In genomic region chr14:103541944-103542544, GRCh38 we compare ENCODE assay signal across 10 cellular contexts. TPM values are rescaled to one million over a fixed set of nuclear protein-coding genes. Genes with fewer than 3 reads are reported as not detected.
DNase-seq lines count a peak whose midpoint lies in the region; ATAC-seq and TF ChIP-seq lines count a peak whose summit lies in the region.
"Had no signal": no experiment of that assay in that cellular context is flagged by ENCODE, and none has a peak within 500 bp of the region (broad histone marks: within the 10 kb centered on the region; RNA-seq: fewer than 3 reads in every experiment).

No MANE protein-coding gene starts in this region.

- no peaks in the 10 kb centered on the region for H3K9me3 Mint-ChIP-seq in immature natural killer cell

- H3K4me3 ChIP-seq in HUES48 (ENCODE audit: low read depth, low read length): peak overlapping the region; percentile 18; the same call in 1 of the 2 replicates
- no peak overlapping the region for H3K4me3 ChIP-seq in breast epithelium
- peak overlapping the region; percentile 40 to 55 for H3K4me3 ChIP-seq in stomach smooth muscle (ENCODE audit: low read length in 2 of 2)
- no peak overlapping the region for H3K4me3 ChIP-seq in MG63
- H3K4me3 ChIP-seq: colonic mucosa had no signal

- no peaks in the 10 kb centered on the region for H3K27me3 ChIP-seq in HUES48 (ENCODE audit: control insufficient read depth, insufficient read depth, low read length)
- H3K27me3 ChIP-seq in breast epithelium: no peaks in the 10 kb centered on the region
- no peaks in the 10 kb centered on the region for H3K27me3 ChIP-seq in stomach smooth muscle (ENCODE audit: control insufficient read depth in 1 of 2, insufficient read depth in 2 of 2, low read length in 2 of 2)
- no peaks in the 10 kb centered on the region for H3K27me3 ChIP-seq in MG63
- H3K27me3 ChIP-seq: colonic mucosa had no signal

- no peak overlapping the region for H3K27ac Mint-ChIP-seq in immature natural killer cell

- H3K4me1 ChIP-seq in HUES48 (ENCODE audit: control insufficient read depth, insufficient read depth, low read length) (peaks cover 26% of the 10 kb centered on the region), breast epithelium (peaks cover 36 to 39% of the 10 kb centered on the region in 2 donors), stomach smooth muscle (ENCODE audit: control insufficient read depth, insufficient read depth, low read length) (peaks cover 92% of the 10 kb centered on the region)

- no peaks in the 10 kb centered on the region for H3K36me3 Mint-ChIP-seq in immature natural killer cell

- DNase-seq in breast epithelium (ENCODE audit: low spot score in 2 of 2) (no peak), left kidney (ENCODE audit: low read depth, low spot score) (peak; percentile 46), immature natural killer cell (no peak), MG63 (no peak), NCI-H1105 treated with DMSO at 0.1 percent for 48 hours (lab: John Stamatoyannopoulos, UW) (no peak)
- DNase-seq: colonic mucosa; stimulated activated CD4-positive, alpha-beta T cell treated with anti-CD3 and anti-CD28 coated beads, Interleukin-15, amount 100 ng/mL, for 24 hours had no signal

- TF ChIP-seq POLR2A in breast epithelium (IDR thresholded peaks at IDR 0.05): no peak

- no peak for TF ChIP-seq CTCF in breast epithelium (IDR thresholded peaks at IDR 0.05)

- no peak for ATAC-seq in HG03196 (IDR thresholded peaks at IDR 0.05; ENCODE audit: unreplicated experiment)

- peaks cover 0 to 2% of the 10 kb centered on the region in 2 donors for H3K4me1 Mint-ChIP-seq in immature natural killer cell

- H3K36me3 ChIP-seq in HUES48 (ENCODE audit: control insufficient read depth, insufficient read depth, low read length) (no peaks in the 10 kb centered on the region), breast epithelium (no peaks in the 10 kb centered on the region), stomach smooth muscle (ENCODE audit: control insufficient read depth in 2 of 2, insufficient read depth in 2 of 2, low read length in 2 of 2) (no peaks in the 10 kb centered on the region), MG63 (no peaks in the 10 kb centered on the region)
- H3K36me3 ChIP-seq: colonic mucosa had no signal

- H3K9ac ChIP-seq in HUES48 (ENCODE audit: low read depth, low read length) (peak overlapping the region; percentile 41), stomach smooth muscle (ENCODE audit: low read length in 2 of 2) (peak overlapping the region; percentile 42 to 47)

- H3K27ac ChIP-seq in HUES48 (ENCODE audit: low read depth, low read length) (peak overlapping the region; percentile 97), breast epithelium (peak overlapping the region; percentile 74 to 89), stomach smooth muscle (ENCODE audit: low read length) (peak overlapping the region; percentile 75)

- peaks cover 0 to 4% (median 0%) of the 10 kb centered on the region in 3 donors for H3K27me3 Mint-ChIP-seq in immature natural killer cell (ENCODE audit: low read depth in 3 of 3)

- H3K4me3 Mint-ChIP-seq in immature natural killer cell: no peak overlapping the region

- intact Hi-C loops in breast epithelium (cut with DNase I; ENCODE audit: low total_unique reads): no loop called here

- H3K9me3 ChIP-seq in HUES48 (ENCODE audit: control insufficient read depth, insufficient read depth, low read length) (no peaks in the 10 kb centered on the region), breast epithelium (no peaks in the 10 kb centered on the region), stomach smooth muscle (ENCODE audit: control insufficient read depth in 2 of 2, low read length in 2 of 2) (no peaks in the 10 kb centered on the region), MG63 (no peaks in the 10 kb centered on the region)
- H3K9me3 ChIP-seq: colonic mucosa had no signal

RNA-seq across cellular contexts. Expression of gene TRMT61A, which starts 13.0 kb away (rescaled TPM):
- 10 to 100 TPM; 10.7 to 17.7 (median 11.3) TPM for total RNA-seq in breast epithelium
- polyA plus RNA-seq in immature natural killer cell: 1 to 10 TPM; 1.4 to 7.7 (median 5.0) TPM
- total RNA-seq in MG63 (2014; rRNA removed; shearing (Covaris generic); ENCODE audit: low replicate concordance): 29.0 and 43.2 TPM in 2 replicates

RNA-seq across cellular contexts. Expression of gene CKB, which starts 19.4 kb away (rescaled TPM):
- total RNA-seq in breast epithelium: 100 to 1,000 TPM in 1 of 3 donors, 10 to 100 TPM in 2; 61.6 to 305 (median 83.2) TPM
- 1 to 10 TPM in 2 of 3 donors, under 1 TPM in 1; 0.34 to 1.6 (median 1.1) TPM for polyA plus RNA-seq in immature natural killer cell
- 34.9 and 45.2 TPM in 2 replicates for total RNA-seq in MG63 (2014; rRNA removed; shearing (Covaris generic); ENCODE audit: low replicate concordance)

RNA-seq across cellular contexts. Expression of gene BAG5, which starts 20.4 kb away (rescaled TPM):
- total RNA-seq in breast epithelium: 10 to 100 TPM; 29.5 to 45.4 (median 38.5) TPM
- 10 to 100 TPM; 23.5 to 58.7 (median 36.5) TPM for polyA plus RNA-seq in immature natural killer cell
- total RNA-seq in MG63 (2014; rRNA removed; shearing (Covaris generic); ENCODE audit: low replicate concordance): 5.4 and 8.2 TPM in 2 replicates

RNA-seq across cellular contexts. Expression of gene COA8, which starts 20.7 kb away (rescaled TPM):
- total RNA-seq in breast epithelium: 10 to 100 TPM; 26.5 to 41.9 (median 27.2) TPM
- 10 to 100 TPM; 60.6 to 87.5 (median 64.5) TPM for polyA plus RNA-seq in immature natural killer cell
- 18.4 and 38.9 TPM in 2 replicates for total RNA-seq in MG63 (2014; rRNA removed; shearing (Covaris generic); ENCODE audit: low replicate concordance)

Comparison
In these comparisons a context has a peak if more than half of its experiments do, and no peak if none do; other contexts are left out.
1. H3K4me3 ChIP-seq: peak in HUES48 (single experiment) and stomach smooth muscle (2 of 2); none in breast epithelium (0 of 3) and MG63 (single experiment).
2. Peak in every context shown above with its lines, with median percentiles within 50 percentile points of each other: H3K27ac ChIP-seq.